In genomic region chr12:8120072-8120713, GRCh38 we compare ENCODE assay signal across 27 cellular contexts. TPM values are rescaled to one million over a fixed set of nuclear protein-coding genes. Genes with fewer than 3 reads are reported as not detected.
"Had no signal": no experiment of that assay in that cellular context is flagged by ENCODE, and none has a peak within 500 bp of the region (broad histone marks: within the 10 kb centered on the region; RNA-seq: fewer than 3 reads in every experiment).

No MANE protein-coding gene starts in this region.

- H3K4me1 ChIP-seq: SJSA1 had no signal

- H3K27me3 ChIP-seq: SJSA1 had no signal

- H3K4me3 ChIP-seq: SJSA1, SK-N-MC had no signal

- H3K36me3 ChIP-seq: SJSA1 had no signal

- H3K27ac ChIP-seq: SJSA1, SK-N-MC had no signal

- ATAC-seq: HepG2 had no signal

- FAIRE-seq: HepG2, RCC 7860 had no signal

- H3K9me3 ChIP-seq: SJSA1 had no signal

- DNase-seq: KBM-7, MV-4-11, NCI-H1092, NCI-H1105 treated with DMSO at 0.1 percent for 48 hours, NCI-H1417 treated with DMSO at 0.1 percent for 48 hours, NCI-H146, NCI-H1694 treated with DMSO at 0.1 percent for 48 hours, NCI-H2029, NCI-H2081 treated with DMSO at 0.1 percent for 48 hours, NCI-H2171, NCI-H226, NCI-H446, NCI-H510A, NCI-H524 treated with DMSO at 0.1 percent for 48 hours, NCI-H69, NCI-H774, Right ventricle myocardium superior, RPMI8226, SIG-M5 had no signal

RNA-seq across cellular contexts. Expression of gene CLEC4A, which starts 3.2 kb away (rescaled TPM):
- total RNA-seq: HepG2, HT1080, LHCN-M2, SJSA1 had no signal

RNA-seq across cellular contexts. Expression of gene ZNF705A, which starts 36.6 kb away (rescaled TPM):
- total RNA-seq: HepG2, HT1080, LHCN-M2, MCF 10A, Right ventricle myocardium superior, SJSA1 had no signal
- polyA plus RNA-seq: HepG2, IgD-negative memory B cell had no signal

RNA-seq across cellular contexts. Expression of gene C3AR1, which starts 54.0 kb away (rescaled TPM):
- total RNA-seq: HepG2, MCF 10A had no signal
- polyA plus RNA-seq: HepG2 had no signal
